Comparison of ENCODE assay signal across 15 cellular contexts in the genomic region with DNA sequence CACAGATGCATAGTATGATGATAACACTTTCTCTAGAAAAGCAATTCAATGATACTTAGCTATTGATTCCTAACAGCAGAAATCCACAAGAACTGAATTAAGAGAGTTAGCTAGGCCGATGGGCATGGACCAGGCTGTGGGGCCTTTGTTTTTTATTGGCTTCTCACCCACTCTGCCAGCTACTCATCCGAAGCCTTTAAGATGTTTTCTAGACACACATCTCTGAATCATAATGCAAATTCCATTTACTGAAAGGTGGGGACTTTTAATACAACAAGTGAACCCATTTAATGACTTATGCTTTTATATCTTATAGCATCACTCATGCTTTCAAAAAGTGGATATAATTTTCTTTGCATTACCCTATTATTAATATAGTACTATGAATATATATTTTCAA.
DNase-seq lines count a peak whose midpoint lies in the region; ATAC-seq, FAIRE-seq and TF ChIP-seq lines count a peak whose summit lies in the region.
"Had no signal": no experiment of that assay in that cellular context is flagged by ENCODE, and none has a peak within 500 bp of the region (broad histone marks: within the 10 kb centered on the region; RNA-seq: fewer than 3 reads in every experiment).

No MANE protein-coding gene starts in this region.

- H3K36me3 ChIP-seq in RWPE2 (ENCODE audit: low read depth) (peaks cover 95% of the 10 kb centered on the region), upper lobe of left lung (peaks cover 0 to 42% (median 5%) of the 10 kb centered on the region in 4 donors), spleen (peaks cover 0 to 58% (median 13%) of the 10 kb centered on the region in 6 donors)

- peaks cover 40% of the 10 kb centered on the region for H3K36me3 Mint-ChIP-seq in activated naive CD4-positive, alpha-beta T cell treated with anti-CD3 and anti-CD28 coated beads, Interleukin-2, amount 50 U/mL, for 24 hours

- H3K27ac ChIP-seq in RWPE2 (ENCODE audit: poor library complexity, severe bottlenecking) (peak overlapping the region; percentile 99), upper lobe of left lung (peak overlapping the region in 3 of 4 donors; percentile 19 to 70 (median 66)), spleen (no peak overlapping the region)

- peak overlapping the region; percentile 38 for H3K27ac Mint-ChIP-seq in activated naive CD4-positive, alpha-beta T cell treated with anti-CD3 and anti-CD28 coated beads, Interleukin-2, amount 50 U/mL, for 24 hours

- no peaks in the 10 kb centered on the region for H3K27me3 ChIP-seq in RWPE2 (ENCODE audit: insufficient read depth, poor library complexity, severe bottlenecking)
- H3K27me3 ChIP-seq in upper lobe of left lung: no peaks in the 10 kb centered on the region
- H3K27me3 ChIP-seq in spleen (replicated peaks in 1 of 7): no peaks in the 10 kb centered on the region

- TF ChIP-seq EP300 in upper lobe of left lung (IDR thresholded peaks at IDR 0.05): no peak

- no peak for DNase-seq in activated naive CD4-positive, alpha-beta T cell (lab: John Stamatoyannopoulos, UW)
- DNase-seq in RWPE2 (ENCODE audit: low spot score): no peak
- no peak for DNase-seq in upper lobe of left lung
- DNase-seq in spleen: no peak
- DNase-seq: aorta; cortex of kidney; DMS 273 treated with DMSO at 0.1 percent for 48 hours; hypothalamus; naive thymus-derived CD4-positive, alpha-beta T cell; NCI-H226 had no signal

- H3K4me3 ChIP-seq in RWPE2 (ENCODE audit: severe bottlenecking) (no peak overlapping the region), upper lobe of left lung (no peak overlapping the region), spleen (no peak overlapping the region)

- no peak for TF ChIP-seq CTCF in RWPE2 (IDR thresholded peaks at IDR 0.05; ENCODE audit: poor library complexity, severe bottlenecking)
- TF ChIP-seq CTCF in upper lobe of left lung (IDR thresholded peaks at IDR 0.05): no peak
- no peak for TF ChIP-seq CTCF in spleen (IDR thresholded peaks at IDR 0.05 in 8 of 11, conservative IDR thresholded peaks at IDR 0.05 in 3 of 11)

- intact Hi-C loops in spleen (cut with DNase I; ENCODE audit: low total_unique reads): no loop called here

- H3K4me3 Mint-ChIP-seq in activated naive CD4-positive, alpha-beta T cell treated with anti-CD3 and anti-CD28 coated beads, Interleukin-2, amount 50 U/mL, for 24 hours: no peak overlapping the region
- H3K4me3 Mint-ChIP-seq: naive thymus-derived CD4-positive, alpha-beta T cell had no signal

- FAIRE-seq in islet of Langerhans (lab: Jason Lieb, UNC): peak; percentile 55

- no peaks in the 10 kb centered on the region for H3K9me3 Mint-ChIP-seq in activated naive CD4-positive, alpha-beta T cell treated with anti-CD3 and anti-CD28 coated beads, Interleukin-2, amount 50 U/mL, for 24 hours

- H3K4me1 ChIP-seq in RWPE2 (ENCODE audit: insufficient read depth, poor library complexity, severe bottlenecking) (peaks cover 70% of the 10 kb centered on the region), upper lobe of left lung (peaks cover 11 to 63% (median 49%) of the 10 kb centered on the region in 4 donors), spleen (peaks cover 17 to 63% (median 45%) of the 10 kb centered on the region in 6 donors)

- H3K27me3 Mint-ChIP-seq in activated naive CD4-positive, alpha-beta T cell treated with anti-CD3 and anti-CD28 coated beads, Interleukin-2, amount 50 U/mL, for 24 hours: no peaks in the 10 kb centered on the region
- H3K27me3 Mint-ChIP-seq: naive thymus-derived CD4-positive, alpha-beta T cell had no signal

- ATAC-seq in RWPE2 (ENCODE audit: low read depth): peak; percentile 26; the same call in 2 of the 3 replicates
- no peak for ATAC-seq in upper lobe of left lung (ENCODE audit: low FRiP score in 2 of 2)
- no peak for ATAC-seq in GM18909 (IDR thresholded peaks at IDR 0.05; ENCODE audit: poor library complexity, unreplicated experiment)
- no peak for ATAC-seq in GM19395 (IDR thresholded peaks at IDR 0.05; ENCODE audit: unreplicated experiment)
- ATAC-seq: left lobe of liver; naive thymus-derived CD4-positive, alpha-beta T cell had no signal

- WGBS in upper lobe of left lung, 2 donors: 59 to 69% methylated on average over 2 of the region's 2 CpGs
- whole genome bisulfite sequencing in spleen, 5 donors: 80 to 95% (median 92%) methylated on average over 2 of the region's 2 CpGs

- H3K4me1 Mint-ChIP-seq in activated naive CD4-positive, alpha-beta T cell treated with anti-CD3 and anti-CD28 coated beads, Interleukin-2, amount 50 U/mL, for 24 hours: peaks cover 64% of the 10 kb centered on the region

- H3K9me3 ChIP-seq in RWPE2 (ENCODE audit: severe bottlenecking): no peaks in the 10 kb centered on the region
- H3K9me3 ChIP-seq in upper lobe of left lung: no peaks in the 10 kb centered on the region
- no peaks in the 10 kb centered on the region for H3K9me3 ChIP-seq in spleen

- no peak for TF ChIP-seq POLR2A in upper lobe of left lung (IDR thresholded peaks at IDR 0.05)
- no peak for TF ChIP-seq POLR2A in spleen (IDR thresholded peaks at IDR 0.05)

Comparison
In these comparisons a context has a peak if more than half of its experiments do, and no peak if none do; other contexts are left out.
1. H3K27ac ChIP-seq: peak in RWPE2 (single experiment) and upper lobe of left lung (3 of 4); none in spleen (0 of 8).